ENCODE assay signal across 9 cellular contexts in genomic region chr3:149581681-149582349, GRCh38.
DNase-seq lines count a peak whose midpoint lies in the region; ATAC-seq and TF ChIP-seq lines count a peak whose summit lies in the region.
"Had no signal": no experiment of that assay in that cellular context is flagged by ENCODE, and none has a peak within 500 bp of the region (broad histone marks: within the 10 kb centered on the region; RNA-seq: fewer than 3 reads in every experiment).

No MANE protein-coding gene starts in this region.

- peaks cover 18% of the 10 kb centered on the region for H3K4me1 ChIP-seq in iPS-20b (ENCODE audit: insufficient read depth, low read length)

- no peak overlapping the region for H3K4me3 ChIP-seq in iPS-20b (ENCODE audit: low read length)

- peak; percentile 33 for ATAC-seq in HG02852 (IDR thresholded peaks at IDR 0.05; ENCODE audit: unreplicated experiment)
- peak; percentile 45 for ATAC-seq in WTC11

- POLR2A ChIA-PET in WTC11 (lab: Charles Lee) = no interaction called here

- no peaks in the 10 kb centered on the region for H3K9me3 Mint-ChIP-seq in WTC11
- H3K9me3 Mint-ChIP-seq: natural killer cell treated with Interleukin-12 subunit alpha and Interleukin-12 subunit beta and Interleukin-15 and Interleukin-18, amount 100 ng/mL, for 72 hours; T-helper 1 cell treated with Interleukin-12 subunit alpha and Interleukin-12 subunit beta and Interleukin-4 antibody, amounts not matched to agents 30 μg/mL and 1 μg/mL, for 36 hours had no signal

- TF ChIP-seq CTCF in WTC11 (IDR thresholded peaks at IDR 0.05) = no peak

- CTCF ChIA-PET in WTC11 (lab: Charles Lee) = interaction anchor here (0.8 to 2.1 kb wide), 4 partner anchors 12 to 226 kb away, joined by 3 to 12 read pairs (median 4); no protein-coding TSS in a partner anchor

- H3K36me3 ChIP-seq in iPS-20b (ENCODE audit: insufficient read depth, low read depth, low read length) = no peaks in the 10 kb centered on the region

- no peak overlapping the region for H3K4me3 Mint-ChIP-seq in WTC11
- H3K4me3 Mint-ChIP-seq: T-helper 1 cell treated with Interleukin-12 subunit alpha and Interleukin-12 subunit beta and Interleukin-4 antibody, amounts not matched to agents 30 μg/mL and 1 μg/mL, for 36 hours had no signal

- H3K27ac Mint-ChIP-seq in WTC11 = peak overlapping the region; percentile 40
- H3K27ac Mint-ChIP-seq: natural killer cell treated with Interleukin-12 subunit alpha and Interleukin-12 subunit beta and Interleukin-15 and Interleukin-18, amount 100 ng/mL, for 72 hours; T-helper 1 cell treated with Interleukin-12 subunit alpha and Interleukin-12 subunit beta and Interleukin-4 antibody, amounts not matched to agents 30 μg/mL and 1 μg/mL, for 36 hours had no signal

- H3K9ac ChIP-seq in iPS-20b (ENCODE audit: low read depth, low read length) = peak overlapping the region; percentile 25; the same call in 1 of the 2 replicates

- H3K27ac ChIP-seq in iPS-20b (ENCODE audit: low read length) = peak overlapping the region; percentile 1

- peaks cover 48% of the 10 kb centered on the region for H3K4me1 Mint-ChIP-seq in WTC11

- H3K27me3 ChIP-seq in iPS-20b (ENCODE audit: insufficient read depth, low read length) = no peaks in the 10 kb centered on the region

- H3K36me3 Mint-ChIP-seq in WTC11 = no peaks in the 10 kb centered on the region
- H3K36me3 Mint-ChIP-seq: natural killer cell treated with Interleukin-12 subunit alpha and Interleukin-12 subunit beta and Interleukin-15 and Interleukin-18, amount 100 ng/mL, for 72 hours had no signal

- no peaks in the 10 kb centered on the region for H3K27me3 Mint-ChIP-seq in WTC11 (ENCODE audit: low read depth)

- no peaks in the 10 kb centered on the region for H3K9me3 ChIP-seq in iPS-20b (ENCODE audit: insufficient read depth, low read depth, low read length)

- DNase-seq in WTC11 (ENCODE audit: low spot score) (no peak), superior temporal gyrus (ENCODE audit: extremely low spot score) (peak; percentile 41), NCI-H69 (lab: John Stamatoyannopoulos, UW) (no peak), NCI-H2029 (lab: John Stamatoyannopoulos, UW) (no peak), AML-193 (lab: John Stamatoyannopoulos, UW) (no peak)

TF ChIP-seq in WTC11, 78 proteins besides CTCF, POLR2A, EP300 and RAD21:
- TF ChIP-seq ZNF396 (CRISPR knock-in tag; IDR thresholded peaks at IDR 0.05; ENCODE audit: borderline replicate concordance) = no peak
- TF ChIP-seq NFE2L1 (CRISPR knock-in tag; IDR thresholded peaks at IDR 0.05) = no peak
- no peak for TF ChIP-seq MLX (CRISPR knock-in tag; IDR thresholded peaks at IDR 0.05)
- no peak for TF ChIP-seq ZNF232 (CRISPR knock-in tag; IDR thresholded peaks at IDR 0.05)
- no peak for TF ChIP-seq NR3C1 (CRISPR knock-in tag; conservative IDR thresholded peaks at IDR 0.05; ENCODE audit: low read depth)
- TF ChIP-seq ZNF219 (CRISPR knock-in tag; IDR thresholded peaks at IDR 0.05; ENCODE audit: borderline replicate concordance) = no peak
- TF ChIP-seq NFATC4 (CRISPR knock-in tag; IDR thresholded peaks at IDR 0.05) = no peak
- no peak for TF ChIP-seq ZNF425 (CRISPR knock-in tag; conservative IDR thresholded peaks at IDR 0.05)
- no peak for TF ChIP-seq TP53 (CRISPR knock-in tag; IDR thresholded peaks at IDR 0.05)
- no peak for TF ChIP-seq HMGXB4 (CRISPR knock-in tag; IDR thresholded peaks at IDR 0.05)
- no peak for TF ChIP-seq KAT7 (CRISPR knock-in tag; IDR thresholded peaks at IDR 0.05; ENCODE audit: borderline replicate concordance)
